ENCODE assay signal across 8 cellular contexts in genomic region chr2:62774555-62775366, GRCh38.
A peak's percentile ranks its signal among the peaks of the same experiment; 100 is the strongest.
DNase-seq lines count a peak whose midpoint lies in the region; FAIRE-seq and TF ChIP-seq lines count a peak whose summit lies in the region.

No MANE protein-coding gene starts in this region.

- H3K4me3 Mint-ChIP-seq in nephron progenitor cell, result no peak overlapping the region

- H3K36me3 Mint-ChIP-seq in nephron progenitor cell (ENCODE audit: low read depth), result peaks cover 5% of the 10 kb centered on the region

- no peak overlapping the region for H3K4me3 ChIP-seq in epithelial cell of esophagus (ENCODE audit: low read length)

- no peak overlapping the region for H3K27ac Mint-ChIP-seq in nephron progenitor cell

- H3K4me1 Mint-ChIP-seq in nephron progenitor cell, result no peaks in the 10 kb centered on the region

- DNase-seq in NCI-H2196 (lab: John Stamatoyannopoulos, UW; ENCODE audit: unreplicated experiment) (peak; percentile 12), NCI-H2196 treated with DMSO at 0.1 percent for 48 hours (lab: John Stamatoyannopoulos, UW; ENCODE audit: unreplicated experiment) (no peak), HTR-8/SVneo (ENCODE audit: insufficient read length, low spot score) (peak; percentile 22), RWPE1 (ENCODE audit: low spot score) (peak; percentile 38), epithelial cell of esophagus (ENCODE audit: low read depth) (peak; percentile 60), nephron progenitor cell (no peak), mucosa of gallbladder (ENCODE audit: low spot score) (no peak)
- DNase-seq in stimulated activated CD4-positive, alpha-beta T cell treated with anti-CD3 and anti-CD28 coated beads, Interleukin-15, amount 100 ng/mL, for 24 hours, result no peak

- peak; percentile 88 for TF ChIP-seq CTCF in RWPE1 (conservative IDR thresholded peaks at IDR 0.05; ENCODE audit: low read depth)
- peak; percentile 55 for TF ChIP-seq CTCF in epithelial cell of esophagus (IDR thresholded peaks at IDR 0.05; ENCODE audit: insufficient read depth, low read depth, low read length, missing control alignments)
- peak; percentile 94 for TF ChIP-seq CTCF in nephron progenitor cell (IDR thresholded peaks at IDR 0.05)

- POLR2A ChIA-PET in RWPE1 (lab: Yijun Ruan, JAX; ENCODE audit: low non-redundant PET), result no interaction called here

- peak overlapping the region; percentile 59 for H3K27ac ChIP-seq in RWPE1

- CTCF ChIA-PET in RWPE1 (lab: Yijun Ruan, JAX), result interaction anchor here (0.5 to 4.9 kb wide), 12 partner anchors 18 to 825 kb away, joined by 3 to 38 read pairs (median 3); no protein-coding TSS in a partner anchor

- H3K9me3 Mint-ChIP-seq in nephron progenitor cell, result peaks cover 8% of the 10 kb centered on the region

- no peak for FAIRE-seq in HTR-8/SVneo (lab: Jason Lieb, UNC)

- H3K27me3 Mint-ChIP-seq in nephron progenitor cell (ENCODE audit: low read depth, poor library complexity), result no peaks in the 10 kb centered on the region

Comparison
In these comparisons a context has a peak if more than half of its experiments do, and no peak if none do; other contexts are left out.
1. DNase-seq: peak in NCI-H2196 (single experiment), HTR-8/SVneo (single experiment), RWPE1 (single experiment) and epithelial cell of esophagus (single experiment); none in NCI-H2196 treated with DMSO at 0.1 percent for 48 hours (single experiment), nephron progenitor cell (single experiment), stimulated activated CD4-positive, alpha-beta T cell treated with anti-CD3 and anti-CD28 coated beads, Interleukin-15, amount 100 ng/mL, for 24 hours (single experiment) and mucosa of gallbladder (single experiment).
2. Peak in every context shown above with its lines, with median percentiles within 50 percentile points of each other: CTCF ChIP-seq.